Comparison of ENCODE assay signal across 21 cellular contexts in the genomic region with DNA sequence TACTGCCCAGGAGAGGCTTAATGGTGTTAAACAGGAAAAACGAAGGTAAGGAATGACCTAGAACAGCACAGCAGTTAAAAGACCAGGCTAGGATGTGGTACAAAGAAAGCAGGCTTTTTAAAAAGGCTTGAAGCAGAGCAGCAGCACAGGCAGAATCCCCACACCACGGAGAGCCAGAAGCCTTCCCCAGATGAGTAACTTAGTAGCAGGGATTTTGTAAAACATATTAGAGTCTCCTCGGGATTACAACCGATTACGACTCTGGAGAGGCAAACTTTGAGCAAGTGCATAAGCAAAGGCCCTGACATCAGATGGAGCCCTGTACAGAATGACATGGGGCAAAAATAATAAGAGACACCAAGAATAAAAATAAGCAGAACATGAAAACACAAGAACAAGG.
"Had no signal": no experiment of that assay in that cellular context is flagged by ENCODE, and none has a peak within 500 bp of the region (broad histone marks: within the 10 kb centered on the region; RNA-seq: fewer than 3 reads in every experiment).

No MANE protein-coding gene starts in this region.

- H3K27ac ChIP-seq: cardiac muscle cell, hepatocyte had no signal

- H3K36me3 ChIP-seq: cardiac muscle cell had no signal

- DNase-seq: activated B cell treated with CpG ODN at 0.5 μM for 24 hours; activated CD4-positive, alpha-beta T cell treated with anti-CD3 and anti-CD28 coated beads for 36 hours; activated CD4-positive, alpha-beta T cell treated with anti-CD3 and anti-CD28 coated beads, Interleukin-2, amount 50 U/mL, for 48 hours; activated naive CD4-positive, alpha-beta T cell treated with Interleukin-2 at 50 U/mL for 16 hours; activated naive CD8-positive, alpha-beta T cell treated with anti-CD3 and anti-CD28 coated beads for 36 hours; activated T-cell treated with anti-CD3 and anti-CD28 coated beads, Interleukin-2, amount 50 U/mL, for 48 hours; dermis blood vessel endothelial cell; effector CD8-positive, alpha-beta T cell; erythroblast; foreskin melanocyte; glutamatergic neuron; mesendoderm; mucosa of descending colon; nucleus accumbens; posterior cingulate gyrus; stimulated activated CD4-positive, alpha-beta T cell treated with anti-CD3 and anti-CD28 coated beads, Interleukin-1b, Interleukin-23, amount 100 ng/mL, for 48 hours; stimulated activated naive CD8-positive, alpha-beta T cell treated with anti-CD3 and anti-CD28 coated beads, Interleukin-15, amount 100 ng/mL, for 72 hours; T-helper 17 cell had no signal

- H3K9me3 ChIP-seq: mucosa of descending colon had no signal

- ATAC-seq: activated CD4-positive, alpha-beta T cell treated with anti-CD3 and anti-CD28 coated beads for 36 hours; mucosa of descending colon; stimulated activated naive CD8-positive, alpha-beta T cell treated with anti-CD3 and anti-CD28 coated beads, Interleukin-15, amount 100 ng/mL, for 72 hours; T-helper 17 cell had no signal

- H3K27me3 ChIP-seq: cardiac muscle cell, hepatocyte had no signal

- H3K4me3 ChIP-seq: cardiac muscle cell, hepatocyte, mucosa of descending colon, skin epidermis had no signal
